Comparison of ENCODE assay signal across 21 cellular contexts in the genomic region with DNA sequence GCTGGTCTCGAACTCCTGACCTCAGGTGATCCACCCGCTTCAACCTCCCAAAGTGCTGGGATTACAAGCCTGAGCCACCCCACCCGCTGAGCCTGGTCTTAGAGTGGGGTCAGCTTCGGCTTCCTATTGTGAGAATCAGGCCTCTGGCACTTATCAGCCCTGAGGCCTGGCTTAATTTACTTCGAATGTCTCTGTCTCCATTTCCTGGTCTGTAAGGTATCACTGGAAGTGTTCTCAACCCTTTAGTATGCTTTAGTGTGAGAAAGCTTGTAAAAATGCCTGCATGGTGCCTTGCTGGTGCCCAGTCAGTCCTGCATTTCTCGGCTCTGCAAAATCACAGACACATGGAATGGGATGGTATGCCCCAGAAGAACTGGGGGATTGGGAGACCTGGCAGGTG.
"Had no signal": no experiment of that assay in that cellular context is flagged by ENCODE, and none has a peak within 500 bp of the region (broad histone marks: within the 10 kb centered on the region; RNA-seq: fewer than 3 reads in every experiment).

No MANE protein-coding gene starts in this region.

- H3K4me3 ChIP-seq: K562 had no signal

- ATAC-seq: K562 had no signal

- H3K27ac ChIP-seq: HL-60, KMS-11, RWPE1 had no signal

- H3K9me3 ChIP-seq: SK-N-SH had no signal

- DNase-seq: Kasumi-1, MM.1S, NCI-H1092 treated with DMSO at 0.1 percent for 48 hours, NCI-H1436, NCI-H187, NCI-H2029, NCI-H2081 treated with DMSO at 0.1 percent for 48 hours, NCI-H2171, NCI-H345, NCI-H446 treated with DMSO at 0.1 percent for 48 hours, NCI-H510A treated with DMSO at 0.1 percent for 48 hours, NCI-H526 treated with DMSO at 0.1 percent for 48 hours, NCI-H774, SHP77, SK-N-SH, SW 1271 had no signal

- H3K9me3 Mint-ChIP-seq: IgD-negative memory B cell had no signal

- H3K4me2 ChIP-seq: KMS-11, SK-N-SH had no signal

- H3K9ac ChIP-seq: KMS-11, SK-N-SH had no signal

- H3K27ac Mint-ChIP-seq: IgD-negative memory B cell had no signal

- H3K4me3 Mint-ChIP-seq: IgD-negative memory B cell had no signal

- H3K27me3 Mint-ChIP-seq: IgD-negative memory B cell had no signal
